Comparison of ENCODE assay signal across 18 cellular contexts in the genomic region with DNA sequence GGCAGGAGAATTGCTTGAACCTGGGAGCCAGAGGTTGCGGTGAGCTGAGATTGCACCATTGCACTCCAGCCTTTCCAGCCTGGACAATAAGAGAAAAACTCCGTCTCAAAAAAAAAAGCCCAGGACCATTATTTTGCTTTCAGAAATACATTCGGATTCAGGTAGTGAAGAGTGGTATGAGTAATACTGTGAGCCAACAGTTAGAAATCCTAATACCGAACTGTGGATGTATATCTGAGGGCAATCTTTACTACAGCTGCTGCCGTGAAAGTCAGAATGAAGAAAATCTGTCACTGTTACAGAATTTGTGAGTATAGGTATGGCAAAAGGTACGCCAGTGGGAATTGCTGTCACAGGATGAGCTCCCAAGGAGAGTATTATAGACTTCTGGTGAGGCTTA. TPM values are rescaled to one million over a fixed set of nuclear protein-coding genes. Genes with fewer than 3 reads are reported as not detected.
DNase-seq lines count a peak whose midpoint lies in the region; ATAC-seq, FAIRE-seq and TF ChIP-seq lines count a peak whose summit lies in the region.
"Had no signal": no experiment of that assay in that cellular context is flagged by ENCODE, and none has a peak within 500 bp of the region (broad histone marks: within the 10 kb centered on the region; RNA-seq: fewer than 3 reads in every experiment).

No MANE protein-coding gene starts in this region.

- no peak overlapping the region for H3K4me3 ChIP-seq in astrocyte (ENCODE audit: insufficient read depth, low read depth, low read length)
- H3K4me3 ChIP-seq in keratinocyte (ENCODE audit: control insufficient read depth in 2 of 3, extremely low read depth in 1 of 3, insufficient read depth in 2 of 3, low read depth in 1 of 3, low read length in 3 of 3) = no peak overlapping the region
- no peak overlapping the region for H3K4me3 ChIP-seq in mucosa of descending colon
- H3K4me3 ChIP-seq: BLaER1, GM12878 had no signal

- H3K27ac Mint-ChIP-seq in astrocyte (ENCODE audit: unreplicated experiment) = no peak overlapping the region
- H3K27ac Mint-ChIP-seq: CD14-positive monocyte, H9 had no signal

- H3K4me2 ChIP-seq in astrocyte (ENCODE audit: low read length) (peak overlapping the region; percentile 33), keratinocyte (ENCODE audit: control insufficient read depth, extremely low read depth, insufficient read depth, low read depth, low read length) (no peak overlapping the region)
- H3K4me2 ChIP-seq: BLaER1 had no signal

- peaks cover 16% of the 10 kb centered on the region for H3K79me2 ChIP-seq in astrocyte (ENCODE audit: insufficient read depth, low read length)
- H3K79me2 ChIP-seq in keratinocyte (ENCODE audit: control insufficient read depth, insufficient read depth, low read length) = peaks cover 14% of the 10 kb centered on the region

- no peaks in the 10 kb centered on the region for H3K9me3 Mint-ChIP-seq in astrocyte (ENCODE audit: unreplicated experiment)
- H3K9me3 Mint-ChIP-seq: CD14-positive monocyte; CD4-positive, alpha-beta memory T cell; H9 had no signal

- dilution Hi-C loops in keratinocyte (cut with MboI; ENCODE audit: extremely low pct_ligation_motif_present, low sequenced_read_pairs) = no loop called here

- H3K9ac ChIP-seq in astrocyte (ENCODE audit: low read length) (no peak overlapping the region), keratinocyte (ENCODE audit: control insufficient read depth, extremely low read depth, insufficient read depth, low read length) (no peak overlapping the region)
- H3K9ac ChIP-seq: BLaER1 had no signal

- no peak for DNase-seq in GM19239 (ENCODE audit: insufficient read length, low spot score)
- DNase-seq in astrocyte (ENCODE audit: low read depth) = no peak
- DNase-seq in keratinocyte (ENCODE audit: low read depth, low spot score) = no peak
- DNase-seq in hepatic stellate cell (ENCODE audit: low spot score) = no peak
- DNase-seq in iPS-NIHi11 (ENCODE audit: low spot score) = no peak
- no peak for DNase-seq in RKO (ENCODE audit: low spot score)
- DNase-seq in mucosa of descending colon = no peak
- DNase-seq: 8988T; CD4-positive, alpha-beta memory T cell; DMS153; DMS79; GF-D8; H9 had no signal

- ATAC-seq in mucosa of descending colon = no peak
- ATAC-seq: GM12878 had no signal

- peaks cover 4% of the 10 kb centered on the region for H3K36me3 Mint-ChIP-seq in astrocyte (ENCODE audit: low read depth, unreplicated experiment)

- TF ChIP-seq CTCF in astrocyte (IDR thresholded peaks at IDR 0.05; ENCODE audit: insufficient read depth, low read depth, low read length) (no peak), keratinocyte (optimal IDR thresholded peaks at IDR 0.05 in 1 of 3, IDR thresholded peaks at IDR 0.05 in 1 of 3, conservative IDR thresholded peaks at IDR 0.05 in 1 of 3; ENCODE audit: extremely low read depth in 1 of 3, insufficient read depth in 2 of 3, low read length in 3 of 3) (no peak), mucosa of descending colon (IDR thresholded peaks at IDR 0.05) (no peak)

- H3K9me3 ChIP-seq in astrocyte (ENCODE audit: insufficient read depth, low read depth, low read length) (no peaks in the 10 kb centered on the region), keratinocyte (ENCODE audit: control insufficient read depth, low read depth, low read length) (no peaks in the 10 kb centered on the region), mucosa of descending colon (no peaks in the 10 kb centered on the region)
- H3K9me3 ChIP-seq: BLaER1 had no signal

- H3K27ac ChIP-seq in astrocyte (ENCODE audit: low read depth, low read length) (no peak overlapping the region), keratinocyte (ENCODE audit: control insufficient read depth, insufficient read depth, low read length) (peak overlapping the region; percentile 13)
- H3K27ac ChIP-seq: BLaER1 had no signal

- H3K27me3 ChIP-seq in astrocyte (ENCODE audit: insufficient read depth, low read length) (no peaks in the 10 kb centered on the region), keratinocyte (ENCODE audit: control insufficient read depth, extremely low read depth, insufficient read depth, low read length) (no peaks in the 10 kb centered on the region)
- H3K27me3 ChIP-seq: BLaER1 had no signal

- H4K20me1 ChIP-seq in astrocyte (ENCODE audit: insufficient read depth, low read length) (no peaks in the 10 kb centered on the region), keratinocyte (ENCODE audit: control insufficient read depth, extremely low read depth, insufficient read depth, low read length) (no peaks in the 10 kb centered on the region)

- H3K27me3 Mint-ChIP-seq in astrocyte (ENCODE audit: low read depth, unreplicated experiment) = no peaks in the 10 kb centered on the region
- H3K27me3 Mint-ChIP-seq: CD4-positive, alpha-beta memory T cell had no signal

- peaks cover 7% of the 10 kb centered on the region for H3K36me3 ChIP-seq in astrocyte (ENCODE audit: insufficient read depth, low read length)
- H3K36me3 ChIP-seq in keratinocyte (ENCODE audit: control insufficient read depth in 2 of 2, extremely low read depth in 1 of 2, insufficient read depth in 2 of 2, low read length in 2 of 2) = peaks cover 0 to 3% of the 10 kb centered on the region in 2 experiments
- H3K36me3 ChIP-seq in mucosa of descending colon (ENCODE audit: low read depth) = no peaks in the 10 kb centered on the region

- no peak overlapping the region for H2AFZ ChIP-seq in astrocyte (ENCODE audit: low read depth, low read length)
- H2AFZ ChIP-seq in keratinocyte (ENCODE audit: control insufficient read depth, low read length) = no peak overlapping the region

- H3K4me1 ChIP-seq in astrocyte (ENCODE audit: insufficient read depth, low read length) (peaks cover 9% of the 10 kb centered on the region), keratinocyte (ENCODE audit: control insufficient read depth, extremely low read depth, insufficient read depth, low read length) (peaks cover 16% of the 10 kb centered on the region), mucosa of descending colon (ENCODE audit: low read depth) (peaks cover 5% of the 10 kb centered on the region)

- no peak overlapping the region for H3K4me3 Mint-ChIP-seq in astrocyte (ENCODE audit: unreplicated experiment)
- H3K4me3 Mint-ChIP-seq: CD14-positive monocyte; CD4-positive, alpha-beta memory T cell; H9 had no signal

- intact Hi-C loops in mucosa of descending colon (cut with DNase I, micrococcal nuclease) = no loop called here

- no peaks in the 10 kb centered on the region for H3K9me1 ChIP-seq in keratinocyte (ENCODE audit: control insufficient read depth, extremely low read depth, insufficient read depth, low read length)

- FAIRE-seq in GM19239 (lab: Jason Lieb, UNC) (peak; percentile 77), astrocyte (lab: Jason Lieb, UNC) (no peak), keratinocyte (lab: Jason Lieb, UNC) (no peak)
- FAIRE-seq: GM12878, H1, HTR-8/SVneo had no signal

- no peaks in the 10 kb centered on the region for H3K4me1 Mint-ChIP-seq in astrocyte (ENCODE audit: low read depth, unreplicated experiment)

RNA-seq across cellular contexts. Expression of a gene that starts 3.4 kb away (rescaled TPM):
- total RNA-seq in astrocyte (53.6 and 58.3 TPM in 2 replicates), mucosa of descending colon (10 to 100 TPM; 18.3 to 22.7 (median 22.0) TPM)
- 43.4 to 80.6 TPM (median 80.5 TPM) in 3 replicates for polyA plus RNA-seq in keratinocyte
- polyA plus RNA-seq in keratinocyte (2011; ENCODE audit: low read depth) = 398 TPM
- polyA plus RNA-seq in keratinocyte (2011; cell fraction: cytosol; rRNA removed) = 49.7 and 80.2 TPM in 2 replicates
- polyA plus RNA-seq in keratinocyte (2011; cell fraction: nucleus; rRNA removed) = 45.7 and 64.8 TPM in 2 replicates
- polyA plus RNA-seq in keratinocyte (2012; ENCODE audit: low replicate concordance) = 82.3 and 103 TPM in 2 replicates
- polyA minus RNA-seq in keratinocyte = 23.7 to 52.9 TPM (median 41.9 TPM) in 3 replicates
- polyA minus RNA-seq in keratinocyte (2011; cell fraction: cytosol; rRNA and poly(A)+ RNA removed) = 65.8 TPM
- polyA minus RNA-seq in keratinocyte (2011; cell fraction: nucleus; rRNA and poly(A)+ RNA removed) = 130 and 132 TPM in 2 replicates

RNA-seq across cellular contexts. Expression of a gene that starts 41.9 kb away (rescaled TPM):
- total RNA-seq in astrocyte (4.9 and 5.0 TPM in 2 replicates), mucosa of descending colon (1 to 10 TPM; 1.5 to 9.6 (median 1.6) TPM)
- 4.6 to 13.4 TPM (median 7.4 TPM) in 3 replicates for polyA plus RNA-seq in keratinocyte
- 21.5 TPM for polyA plus RNA-seq in keratinocyte (2011; ENCODE audit: low read depth)
- polyA plus RNA-seq in keratinocyte (2011; cell fraction: cytosol; rRNA removed) = 6.2 and 6.3 TPM in 2 replicates
- 2.1 and 2.3 TPM in 2 replicates for polyA plus RNA-seq in keratinocyte (2011; cell fraction: nucleus; rRNA removed)
- 3.8 and 12.3 TPM in 2 replicates for polyA plus RNA-seq in keratinocyte (2012; ENCODE audit: low replicate concordance)
- 0.59 to 3.4 TPM (median 0.96 TPM) in 3 replicates for polyA minus RNA-seq in keratinocyte
- 3.1 TPM for polyA minus RNA-seq in keratinocyte (2011; cell fraction: cytosol; rRNA and poly(A)+ RNA removed)
- polyA minus RNA-seq in keratinocyte (2011; cell fraction: nucleus; rRNA and poly(A)+ RNA removed) = 2.3 TPM in 1 of 2 replicates, not detected in the other
